ENCODE assay signal across 9 cellular contexts in the genomic region with DNA sequence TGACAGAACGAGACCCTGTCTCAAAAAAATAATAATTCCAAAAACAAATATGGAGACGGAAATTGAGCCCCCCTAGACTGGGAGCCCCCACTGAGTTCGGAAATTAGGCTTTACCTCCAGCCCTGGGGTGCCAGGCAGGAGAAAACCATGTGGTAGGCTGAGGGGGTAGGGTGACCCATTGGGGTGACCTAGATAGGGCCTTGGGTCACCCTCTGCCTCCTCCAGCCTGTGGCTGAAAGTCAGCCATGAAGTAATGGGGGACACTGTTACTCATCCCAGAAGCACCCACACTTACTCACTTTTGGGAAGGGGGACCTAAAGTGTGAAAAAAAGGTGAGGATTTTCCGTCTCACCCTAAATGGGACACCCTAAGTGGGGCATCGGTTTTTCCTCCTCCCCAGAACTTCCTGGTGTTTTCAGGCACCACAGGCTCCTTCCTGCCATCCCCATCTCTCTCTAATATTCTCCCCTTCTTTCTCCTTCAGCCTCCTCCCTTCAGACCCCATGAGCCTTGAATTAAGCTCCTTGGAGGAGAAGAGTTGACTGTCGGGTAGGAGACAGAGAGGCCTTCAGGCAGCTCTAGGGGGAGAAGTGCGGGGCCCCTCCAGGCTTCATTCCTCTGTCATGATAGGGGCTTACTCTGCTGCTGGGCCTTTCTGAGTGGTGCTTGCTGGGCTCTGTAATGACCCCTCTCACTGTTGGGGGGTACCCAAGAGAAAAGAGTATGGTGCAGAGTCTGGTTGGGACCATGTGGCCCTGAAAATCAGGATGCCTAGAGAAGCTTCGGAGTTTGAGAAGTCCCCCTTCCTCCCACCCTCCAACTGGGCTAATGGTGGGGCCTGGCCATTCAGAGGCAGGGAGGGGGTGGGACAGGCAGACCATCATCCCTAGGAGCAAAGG. TPM values are rescaled to one million over a fixed set of nuclear protein-coding genes. Genes with fewer than 3 reads are reported as not detected.
DNase-seq lines count a peak whose midpoint lies in the region; ATAC-seq, FAIRE-seq and TF ChIP-seq lines count a peak whose summit lies in the region.
"Had no signal": no experiment of that assay in that cellular context is flagged by ENCODE, and none has a peak within 500 bp of the region (broad histone marks: within the 10 kb centered on the region; RNA-seq: fewer than 3 reads in every experiment).

No MANE protein-coding gene starts in this region.

- no peaks in the 10 kb centered on the region for H3K36me3 ChIP-seq in OCI-LY1 (ENCODE audit: insufficient read depth, low read length)
- peaks cover 9% of the 10 kb centered on the region for H3K36me3 ChIP-seq in effector memory CD4-positive, alpha-beta T cell (ENCODE audit: control insufficient read depth, insufficient read depth, low read length)

- no peaks in the 10 kb centered on the region for H4K20me1 ChIP-seq in OCI-LY1 (ENCODE audit: insufficient read depth, low read length)

- peak overlapping the region; percentile 88; the same call in 1 of the 2 replicates for H3K9ac ChIP-seq in OCI-LY1 (ENCODE audit: low read length)

- H3K79me2 ChIP-seq in OCI-LY1 (ENCODE audit: insufficient read depth, low read length) = no peaks in the 10 kb centered on the region

- H3K4me1 ChIP-seq in OCI-LY1 (ENCODE audit: insufficient read depth, low read length, severe bottlenecking) = peaks cover 60% of the 10 kb centered on the region
- H3K4me1 ChIP-seq in effector memory CD4-positive, alpha-beta T cell (ENCODE audit: control insufficient read depth, insufficient read depth, low read length, poor library complexity, severe bottlenecking) = peaks cover 64% of the 10 kb centered on the region

- H3F3A ChIP-seq in OCI-LY1 (ENCODE audit: insufficient read depth, low read length) = no peaks in the 10 kb centered on the region

- H3K9me2 ChIP-seq in OCI-LY1 (ENCODE audit: low read depth, low read length) = no peaks in the 10 kb centered on the region

- H3K27ac ChIP-seq in OCI-LY1 (ENCODE audit: low read depth, low read length, poor library complexity, severe bottlenecking) (peak overlapping the region; percentile 8), skin epidermis (peak overlapping the region in 13 of 21 experiments; percentile 75 to 98 (median 89))
- peak overlapping the region; percentile 95 for H3K27ac ChIP-seq in effector memory CD4-positive, alpha-beta T cell (ENCODE audit: insufficient read depth, low read length, poor library complexity, severe bottlenecking)

- FAIRE-seq in GM18507 (lab: Jason Lieb, UNC) = peak; percentile 59
- FAIRE-seq: RCC 7860 had no signal

- H3K4me2 ChIP-seq in OCI-LY1 (ENCODE audit: low read length) = peak overlapping the region; percentile 88

- no peak for ATAC-seq in HG02610 (IDR thresholded peaks at IDR 0.05; ENCODE audit: unreplicated experiment)

- H3K27me3 ChIP-seq in OCI-LY1 (ENCODE audit: insufficient read depth, low read length) = no peaks in the 10 kb centered on the region
- H3K27me3 ChIP-seq in effector memory CD4-positive, alpha-beta T cell (replicated peaks; ENCODE audit: control insufficient read depth, insufficient read depth, low read length, poor library complexity, severe bottlenecking) = no peaks in the 10 kb centered on the region

- H3K4me3 ChIP-seq in OCI-LY1 (ENCODE audit: low read depth, low read length, poor library complexity, severe bottlenecking) = peak overlapping the region; percentile 92
- peak overlapping the region; percentile 91 for H3K4me3 ChIP-seq in effector memory CD4-positive, alpha-beta T cell (ENCODE audit: insufficient read depth, low read depth, low read length, poor library complexity, severe bottlenecking)
- peak overlapping the region in 5 of 7 experiments; percentile 53 to 84 (median 66) for H3K4me3 ChIP-seq in skin epidermis

- H2AFZ ChIP-seq in OCI-LY1 (ENCODE audit: low read length) = no peak overlapping the region

- DNase-seq in GM18507 (ENCODE audit: extremely low spot score, insufficient read length, low read depth) (no peak), cerebellum (ENCODE audit: low spot score) (no peak), DMS 273 (lab: John Stamatoyannopoulos, UW; ENCODE audit: unreplicated experiment) (no peak)
- DNase-seq in effector memory CD4-positive, alpha-beta T cell = peak in 1 of 3 donors; percentile 50

- H3K9me3 ChIP-seq in OCI-LY1 (ENCODE audit: low read length) = no peaks in the 10 kb centered on the region
- H3K9me3 ChIP-seq in effector memory CD4-positive, alpha-beta T cell (ENCODE audit: control insufficient read depth, low read length) = no peaks in the 10 kb centered on the region

- TF ChIP-seq CTCF in OCI-LY1 (IDR thresholded peaks at IDR 0.05; ENCODE audit: low read length) = no peak

RNA-seq across cellular contexts. Expression of a gene that starts 2.4 kb away (rescaled TPM):
- not detected for total RNA-seq in cerebellum

RNA-seq across cellular contexts. Expression of a gene that starts 4.4 kb away (rescaled TPM):
- total RNA-seq in cerebellum = 0.18 TPM
- total RNA-seq: myocyte had no signal

RNA-seq across cellular contexts. Expression of a gene that starts 6.3 kb away (rescaled TPM):
- total RNA-seq in cerebellum = 0.73 TPM
- total RNA-seq: myocyte had no signal

RNA-seq across cellular contexts. Expression of a gene that starts 7.7 kb away (rescaled TPM):
- not detected for total RNA-seq in cerebellum
- total RNA-seq: myocyte had no signal

RNA-seq across cellular contexts. Expression of a gene that starts 13.0 kb away (rescaled TPM):
- not detected for total RNA-seq in cerebellum
- total RNA-seq: myocyte had no signal

Comparison
In these comparisons a context has a peak if more than half of its experiments do, and no peak if none do; other contexts are left out.
1. H3K27ac ChIP-seq: peak in every context shown above with its lines; median percentile 95 in effector memory CD4-positive, alpha-beta T cell; 89 in skin epidermis; 8 in OCI-LY1.